18 cellular contexts compared by ENCODE assay signal in genomic region chr5:107467137-107467932, GRCh38.
DNase-seq lines count a peak whose midpoint lies in the region; ATAC-seq and TF ChIP-seq lines count a peak whose summit lies in the region.
"Had no signal": no experiment of that assay in that cellular context is flagged by ENCODE, and none has a peak within 500 bp of the region (broad histone marks: within the 10 kb centered on the region; RNA-seq: fewer than 3 reads in every experiment).

No MANE protein-coding gene starts in this region.

- no peak overlapping the region for H4K8ac ChIP-seq in neuronal stem cell (ENCODE audit: low read depth, low read length)

- H3K4me3 ChIP-seq in Panc1 (ENCODE audit: low read depth in 2 of 2, low read length in 2 of 2) (no peak overlapping the region), esophagus squamous epithelium (no peak overlapping the region), neuronal stem cell (ENCODE audit: low read length in 2 of 2) (no peak overlapping the region)
- H3K4me3 ChIP-seq: body of pancreas, left lung, skin epidermis had no signal

- H3K79me1 ChIP-seq in neuronal stem cell (ENCODE audit: low read depth, low read length) = peaks cover 5% of the 10 kb centered on the region

- H3K4me2 ChIP-seq in neuronal stem cell (ENCODE audit: insufficient read depth, low read length, poor library complexity, severe bottlenecking) = no peak overlapping the region

- H3K9me3 Mint-ChIP-seq in Calu3 (ENCODE audit: low read depth, unreplicated experiment) = no peaks in the 10 kb centered on the region
- H3K9me3 Mint-ChIP-seq: stimulated activated naive CD8-positive, alpha-beta T cell treated with anti-CD3 and anti-CD28 coated beads, Interleukin-15, amount 100 ng/mL, for 72 hours; T-cell had no signal

- no peak overlapping the region for H3K18ac ChIP-seq in neuronal stem cell (ENCODE audit: low read length)

- H3K14ac ChIP-seq in neuronal stem cell (ENCODE audit: low read length) = no peak overlapping the region

- no peak overlapping the region for H2AFZ ChIP-seq in neuronal stem cell (ENCODE audit: low read length)

- H2BK5ac ChIP-seq in neuronal stem cell (ENCODE audit: low read length) = no peak overlapping the region

- no TSS peak for BruUV-seq in Calu3 (replicated peaks; lab: Mats Ljungman, UMichigan)
- no TSS peak for BruUV-seq in Panc1 (replicated peaks; lab: Mats Ljungman, UMichigan)

- H3K9me3 ChIP-seq in Panc1 (ENCODE audit: control insufficient read depth, insufficient read depth, low read depth, low read length) = no peaks in the 10 kb centered on the region
- no peaks in the 10 kb centered on the region for H3K9me3 ChIP-seq in esophagus squamous epithelium
- H3K9me3 ChIP-seq in neuronal stem cell (replicated peaks in 1 of 2; ENCODE audit: control insufficient read depth in 2 of 2, insufficient read depth in 1 of 2, low read depth in 1 of 2, low read length in 2 of 2) = no peaks in the 10 kb centered on the region
- H3K9me3 ChIP-seq: body of pancreas, left lung had no signal

- no peaks in the 10 kb centered on the region for H3K36me3 ChIP-seq in Panc1 (ENCODE audit: control insufficient read depth, insufficient read depth, low read length)
- no peaks in the 10 kb centered on the region for H3K36me3 ChIP-seq in esophagus squamous epithelium
- H3K36me3 ChIP-seq in neuronal stem cell (replicated peaks in 1 of 2; ENCODE audit: control insufficient read depth in 2 of 2, insufficient read depth in 2 of 2, low read length in 2 of 2) = no peaks in the 10 kb centered on the region
- H3K36me3 ChIP-seq: left lung had no signal

- 70 to 87% methylated on average over 5 of the region's 5 CpGs for WGBS in esophagus squamous epithelium, 2 donors
- WGBS in neuronal stem cell (ENCODE audit: extremely low coverage in 2 of 2, insufficient read length in 2 of 2, insufficient replicate concordance in 1 of 2), 2 donors = no CpG with 5 or more reads among the region's 5 CpGs

- no peak for ATAC-seq in Panc1
- ATAC-seq: stimulated activated naive CD8-positive, alpha-beta T cell treated with anti-CD3 and anti-CD28 coated beads, Interleukin-15, amount 100 ng/mL, for 72 hours; T-cell had no signal

- no peaks in the 10 kb centered on the region for H3K27me3 Mint-ChIP-seq in Calu3 (ENCODE audit: unreplicated experiment)

- H3K9ac ChIP-seq in neuronal stem cell (ENCODE audit: low read depth, low read length, poor library complexity) = no peak overlapping the region

- H3K4me3 Mint-ChIP-seq in Calu3 (ENCODE audit: low read depth, unreplicated experiment) = peak overlapping the region; percentile 17
- H3K4me3 Mint-ChIP-seq: stimulated activated naive CD8-positive, alpha-beta T cell treated with anti-CD3 and anti-CD28 coated beads, Interleukin-15, amount 100 ng/mL, for 72 hours; T-cell had no signal

- no peak overlapping the region for H2BK12ac ChIP-seq in neuronal stem cell (ENCODE audit: low read length)

- H2BK15ac ChIP-seq in neuronal stem cell (ENCODE audit: low read length) = no peak overlapping the region

- H3K4me1 ChIP-seq in Panc1 (ENCODE audit: control insufficient read depth, insufficient read depth, low read length) (peaks cover 70% of the 10 kb centered on the region), esophagus squamous epithelium (peaks cover 13 to 84% (median 22%) of the 10 kb centered on the region in 3 donors), neuronal stem cell (ENCODE audit: control insufficient read depth in 2 of 2, insufficient read depth in 1 of 2, low read depth in 1 of 2, low read length in 2 of 2) (peaks cover 43 to 59% of the 10 kb centered on the region in 2 donors)
- H3K4me1 ChIP-seq: body of pancreas had no signal

- TF ChIP-seq CTCF in Calu3 (IDR thresholded peaks at IDR 0.05; ENCODE audit: unreplicated experiment) = no peak
- TF ChIP-seq CTCF in Panc1 (IDR thresholded peaks at IDR 0.05) = no peak
- TF ChIP-seq CTCF in esophagus squamous epithelium (IDR thresholded peaks at IDR 0.05) = peak in 1 of 6 experiments; percentile 20

- no peak for DNase-seq in Calu3
- no peak for DNase-seq in Panc1 (ENCODE audit: low read depth, low spot score)
- DNase-seq in esophagus squamous epithelium (lab: John Stamatoyannopoulos, UW) = no peak
- DNase-seq in mucosa of gallbladder (ENCODE audit: low spot score) = peak; percentile 52
- DNase-seq in effector CD8-positive, alpha-beta T cell (lab: John Stamatoyannopoulos, UW) = no peak
- DNase-seq in neuronal stem cell (ENCODE audit: low spot score) = no peak
- DNase-seq in ecto neural progenitor cell (ENCODE audit: low spot score) = no peak
- no peak for DNase-seq in ACHN
- DNase-seq: activated naive CD4-positive, alpha-beta T cell treated with Interleukin-2 at 50 U/mL for 16 hours; AML-193; body of pancreas; Karpas-422; left lung; NCI-H1436; NCI-H446 treated with DMSO at 0.1 percent for 48 hours; stimulated activated naive CD8-positive, alpha-beta T cell treated with anti-CD3 and anti-CD28 coated beads, Interleukin-15, amount 100 ng/mL, for 72 hours had no signal

- in situ Hi-C loops in Panc1 (cut with HindIII; ENCODE audit: low pct_unique_long_range_greater_than_20kb, low sequenced_read_pairs) = no loop called here
- in situ Hi-C loops in ACHN (cut with HindIII; ENCODE audit: low pct_ligation_motif_present, low pct_unique_long_range_greater_than_20kb, low sequenced_read_pairs) = no loop called here

- intact Hi-C loops in Calu3 (cut with micrococcal nuclease; ENCODE audit: unreplicated experiment) (loop anchor here (2.0 to 10.0 kb wide), 4 partner anchors 50 to 363 kb away; no protein-coding TSS in a partner anchor), Panc1 (cut with micrococcal nuclease; ENCODE audit: unreplicated experiment) (no loop called here), esophagus squamous epithelium (cut with DNase I) (no loop called here)

- H3K23ac ChIP-seq in neuronal stem cell (ENCODE audit: low read depth, low read length, poor library complexity) = no peak overlapping the region

- H3K4ac ChIP-seq in neuronal stem cell (ENCODE audit: low read length) = no peak overlapping the region

- no peaks in the 10 kb centered on the region for H3K27me3 ChIP-seq in Panc1 (ENCODE audit: control insufficient read depth, insufficient read depth, low read length)
- no peaks in the 10 kb centered on the region for H3K27me3 ChIP-seq in esophagus squamous epithelium
- no peaks in the 10 kb centered on the region for H3K27me3 ChIP-seq in neuronal stem cell (ENCODE audit: control insufficient read depth in 3 of 3, insufficient read depth in 3 of 3, low read depth in 1 of 3, low read length in 3 of 3)
- H3K27me3 ChIP-seq: left lung had no signal

- H3K36me3 Mint-ChIP-seq in Calu3 (ENCODE audit: insufficient read depth, unreplicated experiment) = peaks cover 69% of the 10 kb centered on the region
- H3K36me3 Mint-ChIP-seq: T-cell had no signal

- peaks cover 93% of the 10 kb centered on the region for H3K4me1 Mint-ChIP-seq in Calu3 (ENCODE audit: low read depth, unreplicated experiment)

- peak overlapping the region; percentile 86 for H3K27ac ChIP-seq in Panc1 (ENCODE audit: low read length)
- H3K27ac ChIP-seq in esophagus squamous epithelium = peak overlapping the region; percentile 73 to 80 (median 78)
- H3K27ac ChIP-seq in neuronal stem cell (replicated peaks; ENCODE audit: low read length) = no peak overlapping the region
- H3K27ac ChIP-seq: body of pancreas, left lung had no signal

- POLR2A ChIA-PET in Panc1 (lab: Charles Lee) = no interaction called here

- H3K27ac Mint-ChIP-seq in Calu3 (ENCODE audit: unreplicated experiment) = peak overlapping the region; percentile 96
- H3K27ac Mint-ChIP-seq: stimulated activated naive CD8-positive, alpha-beta T cell treated with anti-CD3 and anti-CD28 coated beads, Interleukin-15, amount 100 ng/mL, for 72 hours; T-cell had no signal

- CTCF ChIA-PET in Calu3 (lab: Charles Lee) = interaction anchor here (1.1 to 1.8 kb wide), 3 partner anchors 8 to 41 kb away, joined by 3 to 6 read pairs (median 6); no protein-coding TSS in a partner anchor
- CTCF ChIA-PET in Panc1 (lab: Charles Lee) = interaction anchor here (1.1 kb wide), 1 partner anchor 105 kb away, joined by 4 read pairs; no protein-coding TSS in a partner anchor

- no peak overlapping the region for H4K91ac ChIP-seq in neuronal stem cell (ENCODE audit: low read depth, low read length, poor library complexity)

- no peak overlapping the region for H2AK5ac ChIP-seq in neuronal stem cell (ENCODE audit: low read depth, low read length)

- TF ChIP-seq POLR2A in esophagus squamous epithelium (IDR thresholded peaks at IDR 0.05) = no peak

- H2BK120ac ChIP-seq in neuronal stem cell (ENCODE audit: low read depth, low read length) = no peak overlapping the region
